Comparison of ENCODE assay signal across 21 cellular contexts in genomic region chr9:78033870-78034269, GRCh38. TPM values are rescaled to one million over a fixed set of nuclear protein-coding genes. Genes with fewer than 3 reads are reported as not detected.
DNase-seq lines count a peak whose midpoint lies in the region; FAIRE-seq and TF ChIP-seq lines count a peak whose summit lies in the region.
"Had no signal": no experiment of that assay in that cellular context is flagged by ENCODE, and none has a peak within 500 bp of the region (broad histone marks: within the 10 kb centered on the region; RNA-seq: fewer than 3 reads in every experiment).

No MANE protein-coding gene starts in this region.

- H3K9me3 ChIP-seq in endothelial cell of umbilical vein (replicated peaks; ENCODE audit: control insufficient read depth, insufficient read depth, low read length), result no peaks in the 10 kb centered on the region
- H3K9me3 ChIP-seq: gastrocnemius medialis, spleen had no signal

- no peaks in the 10 kb centered on the region for H3K36me3 ChIP-seq in endothelial cell of umbilical vein (ENCODE audit: control insufficient read depth in 2 of 2, extremely low read depth in 1 of 2, insufficient read depth in 2 of 2, low read length in 2 of 2)
- H3K36me3 ChIP-seq: gastrocnemius medialis, neural progenitor cell, spleen had no signal

- no peak overlapping the region for H3K9ac ChIP-seq in endothelial cell of umbilical vein (replicated peaks; ENCODE audit: extremely low read depth, insufficient read depth, low read length)
- H3K9ac ChIP-seq: neural progenitor cell had no signal

- no TSS peak for BruUV-seq in endothelial cell of umbilical vein (replicated peaks; lab: Mats Ljungman, UMichigan)

- H3K79me2 ChIP-seq in endothelial cell of umbilical vein (ENCODE audit: control insufficient read depth, insufficient read depth, low read length), result peaks cover 23% of the 10 kb centered on the region

- peaks cover 2% of the 10 kb centered on the region for H4K20me1 ChIP-seq in endothelial cell of umbilical vein (replicated peaks; ENCODE audit: control insufficient read depth, extremely low read depth, insufficient read depth, low read length)

- peak overlapping the region; percentile 53 for H3K27ac Mint-ChIP-seq in type B pancreatic cell
- H3K27ac Mint-ChIP-seq: neural progenitor cell had no signal

- TF ChIP-seq CTCF in endothelial cell of umbilical vein (IDR thresholded peaks at IDR 0.05; ENCODE audit: extremely low read depth in 1 of 2, insufficient read depth in 1 of 2, low read depth in 1 of 2, low read length in 2 of 2), result no peak
- no peak for TF ChIP-seq CTCF in type B pancreatic cell (conservative IDR thresholded peaks at IDR 0.05)

- H3K4me2 ChIP-seq in endothelial cell of umbilical vein (ENCODE audit: insufficient read depth, low read length), result no peak overlapping the region

- H3K9me3 Mint-ChIP-seq in type B pancreatic cell, result no peaks in the 10 kb centered on the region
- H3K9me3 Mint-ChIP-seq: neural progenitor cell had no signal

- POLR2A ChIA-PET in endothelial cell of umbilical vein (lab: Charles Lee), result no interaction called here

- intact Hi-C loops in endothelial cell of umbilical vein (cut with micrococcal nuclease), result loop anchor here (2.0 to 10.0 kb wide), 6 partner anchors 72 to 859 kb away; partner anchors contain the start of gene VPS13A

- dilution Hi-C loops in endothelial cell of umbilical vein (cut with MboI; ENCODE audit: extremely low pct_ligation_motif_present, low sequenced_read_pairs), result no loop called here

- peak overlapping the region; percentile 60 for H3K4me3 Mint-ChIP-seq in type B pancreatic cell

- FAIRE-seq in endothelial cell of umbilical vein (lab: Jason Lieb, UNC), result peak; percentile 35
- FAIRE-seq: kidney had no signal

- no peak for TF ChIP-seq POLR2A in endothelial cell of umbilical vein (IDR thresholded peaks at IDR 0.05; ENCODE audit: low read depth, low read length)

- peaks cover 37% of the 10 kb centered on the region for H3K4me1 ChIP-seq in endothelial cell of umbilical vein (ENCODE audit: control insufficient read depth, extremely low read depth, insufficient read depth, low read length)

- no peak overlapping the region for H3K4me3 ChIP-seq in endothelial cell of umbilical vein (replicated peaks in 1 of 3; ENCODE audit: insufficient read depth in 1 of 3, low read depth in 1 of 3, low read length in 3 of 3)
- H3K4me3 ChIP-seq: gastrocnemius medialis, spleen had no signal

- H3K9me1 ChIP-seq in endothelial cell of umbilical vein (replicated peaks; ENCODE audit: control insufficient read depth, extremely low read depth, insufficient read depth, low read length), result no peaks in the 10 kb centered on the region

- H3K36me3 Mint-ChIP-seq in type B pancreatic cell, result no peaks in the 10 kb centered on the region
- H3K36me3 Mint-ChIP-seq: CD14-positive monocyte, neural progenitor cell had no signal

- no peaks in the 10 kb centered on the region for H3K27me3 ChIP-seq in endothelial cell of umbilical vein (ENCODE audit: control insufficient read depth in 2 of 2, insufficient read depth in 2 of 2, low read length in 2 of 2)
- H3K27me3 ChIP-seq: gastrocnemius medialis, neural progenitor cell had no signal

- no peaks in the 10 kb centered on the region for H3K27me3 Mint-ChIP-seq in type B pancreatic cell

- DNase-seq in SIG-M5 treated with dmso at 0.1 percent for 504 hours (lab: John Stamatoyannopoulos, UW; ENCODE audit: unreplicated experiment), result peak; percentile 17
- no peak for DNase-seq in SIG-M5 (lab: John Stamatoyannopoulos, UW)
- DNase-seq in MV-4-11 (lab: John Stamatoyannopoulos, UW), result peak; percentile 45
- DNase-seq in endothelial cell of umbilical vein (ENCODE audit: low read depth, low spot score), result no peak
- no peak for DNase-seq in type B pancreatic cell (ENCODE audit: extremely low spot score, unreplicated experiment)
- no peak for DNase-seq in NCI-H1694 (lab: John Stamatoyannopoulos, UW)
- no peak for DNase-seq in HT-29 (ENCODE audit: low spot score)
- DNase-seq in NCI-H1048 (lab: John Stamatoyannopoulos, UW), result no peak
- DNase-seq: activated CD4-positive, alpha-beta T cell treated with anti-CD3 and anti-CD28 coated beads, Interleukin-2, amount 50 U/mL, for 4 hours; activated gamma-delta T cell treated with Interleukin-2 at 50 U/mL for 16 hours; amniotic stem cell; caudate nucleus; DND-41; gastrocnemius medialis; kidney; mesendoderm; NCI-H1417 treated with DMSO at 0.1 percent for 48 hours; NCI-H446; spleen had no signal

- CTCF ChIA-PET in endothelial cell of umbilical vein (lab: Charles Lee), result interaction anchor here (2.6 to 14.2 kb wide), 4 partner anchors 11 to 192 kb away, joined by 22 to 431 read pairs (median 28); no protein-coding TSS in a partner anchor

- peak overlapping the region; percentile 9 for H2AFZ ChIP-seq in endothelial cell of umbilical vein (ENCODE audit: low read depth, low read length)
- H2AFZ ChIP-seq: neural progenitor cell had no signal

- H3K4me1 Mint-ChIP-seq in type B pancreatic cell (ENCODE audit: unreplicated experiment), result peaks cover 41% of the 10 kb centered on the region

- no peak overlapping the region for H3K27ac ChIP-seq in endothelial cell of umbilical vein (ENCODE audit: insufficient read depth, low read depth, low read length)
- H3K27ac ChIP-seq: neural progenitor cell had no signal

TF ChIP-seq in endothelial cell of umbilical vein, 7 proteins besides CTCF, POLR2A, EP300 and RAD21:
- TF ChIP-seq GATA2 (IDR thresholded peaks at IDR 0.05; ENCODE audit: insufficient read depth, insufficient read length, low read depth, low read length) (no peak), EZH2 (IDR thresholded peaks at IDR 0.05; ENCODE audit: borderline replicate concordance, low read depth, low read length, severe bottlenecking) (no peak), MYC (IDR thresholded peaks at IDR 0.05; ENCODE audit: low read depth, low read length) (no peak), POLR2AphosphoS5 (IDR thresholded peaks at IDR 0.05; ENCODE audit: insufficient read depth, low read depth, low read length) (no peak), JUN (IDR thresholded peaks at IDR 0.05; ENCODE audit: borderline replicate concordance, insufficient read depth, insufficient read length, low read depth) (no peak), FOS (IDR thresholded peaks at IDR 0.05; ENCODE audit: borderline replicate concordance, insufficient read depth, low read length) (no peak), MAX (IDR thresholded peaks at IDR 0.05; ENCODE audit: insufficient read depth, insufficient read length) (no peak)

RNA-seq across cellular contexts. Expression of gene GNAQ, which starts 2.3 kb away (rescaled TPM):
- 61.8 and 67.3 TPM in 2 replicates for total RNA-seq in endothelial cell of umbilical vein
- 23.4 and 26.1 TPM in 2 replicates for polyA plus RNA-seq in endothelial cell of umbilical vein
- 24.7 and 28.5 TPM in 2 replicates for polyA plus RNA-seq in endothelial cell of umbilical vein (2011; cell fraction: cytosol; rRNA removed)
- 44.5 and 53.0 TPM in 2 replicates for polyA plus RNA-seq in endothelial cell of umbilical vein (2011; cell fraction: nucleus; rRNA removed)
- polyA plus RNA-seq in endothelial cell of umbilical vein (2012), result 44.6 and 53.3 TPM in 2 replicates
- 63.0 and 88.3 TPM in 2 replicates for polyA minus RNA-seq in endothelial cell of umbilical vein
- 7.8 TPM for polyA minus RNA-seq in endothelial cell of umbilical vein (2011; cell fraction: cytosol; rRNA and poly(A)+ RNA removed)
- 43.5 and 56.2 TPM in 2 replicates for polyA minus RNA-seq in endothelial cell of umbilical vein (2011; cell fraction: nucleus; rRNA and poly(A)+ RNA removed)
- total RNA-seq in type B pancreatic cell (ENCODE audit: low replicate concordance), result 46.7 and 52.1 TPM in 2 replicates
- total RNA-seq in HT-29 (2014; rRNA removed; shearing (Covaris generic)), result 6.7 and 7.7 TPM in 2 replicates

Comparison
In these comparisons a context has a peak if more than half of its experiments do, and no peak if none do; other contexts are left out.
1. DNase-seq: peak in SIG-M5 treated with dmso at 0.1 percent for 504 hours (single experiment) and MV-4-11 (single experiment); none in SIG-M5 (single experiment), endothelial cell of umbilical vein (single experiment), type B pancreatic cell (single experiment), NCI-H1694 (single experiment), HT-29 (single experiment) and NCI-H1048 (single experiment).